In the genomic region with DNA sequence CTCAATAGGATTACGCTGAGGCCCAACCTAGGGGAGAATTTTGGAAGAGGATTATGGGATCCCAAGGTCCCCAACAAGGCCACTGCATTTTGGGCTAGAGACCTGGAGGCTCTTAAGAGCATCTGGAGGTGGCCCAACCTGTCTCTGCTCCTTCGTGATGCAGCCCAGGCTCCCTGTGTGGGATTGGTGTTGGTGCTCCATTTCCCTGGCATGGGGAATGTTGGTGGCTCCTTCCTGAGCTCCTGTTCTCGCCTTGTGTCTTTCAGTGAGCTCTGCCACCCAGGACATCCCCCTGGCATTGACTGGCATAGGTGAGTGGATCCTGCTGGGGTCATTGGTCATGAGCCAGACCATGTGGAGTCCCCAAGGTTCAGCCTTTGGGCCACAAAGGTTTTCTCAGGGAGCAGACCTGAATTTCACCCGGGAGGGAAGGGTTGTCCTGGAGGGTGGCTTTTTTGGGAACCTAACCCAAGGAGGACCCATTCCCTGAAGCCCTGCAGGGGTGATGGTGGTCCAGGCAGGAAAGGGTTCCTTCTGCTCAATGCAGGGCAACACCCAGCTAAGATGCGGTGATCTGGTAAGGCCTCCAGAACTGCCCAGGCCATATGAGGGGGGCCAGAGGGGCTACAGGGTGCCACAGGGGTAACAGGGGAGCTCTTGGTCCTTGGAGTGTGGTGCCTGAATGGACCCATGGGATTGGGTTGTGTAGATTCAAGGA, we compare ENCODE assay signal across 14 cellular contexts.
DNase-seq lines count a peak whose midpoint lies in the region; ATAC-seq, FAIRE-seq and TF ChIP-seq lines count a peak whose summit lies in the region.
"Had no signal": no experiment of that assay in that cellular context is flagged by ENCODE, and none has a peak within 500 bp of the region (broad histone marks: within the 10 kb centered on the region; RNA-seq: fewer than 3 reads in every experiment).

No MANE protein-coding gene starts in this region.

- TF ChIP-seq EP300 in sigmoid colon (IDR thresholded peaks at IDR 0.05), result no peak
- TF ChIP-seq EP300 in suprapubic skin (IDR thresholded peaks at IDR 0.05), result no peak

- H3K9ac ChIP-seq in kidney (ENCODE audit: low read length in 2 of 2), result no peak overlapping the region
- H3K9ac ChIP-seq: BLaER1, GM23248 had no signal

- no peaks in the 10 kb centered on the region for H3K36me3 ChIP-seq in left ventricle myocardium inferior
- no peaks in the 10 kb centered on the region for H3K36me3 ChIP-seq in kidney (ENCODE audit: control insufficient read depth in 1 of 2, insufficient read depth in 2 of 2, low read length in 2 of 2)
- H3K36me3 ChIP-seq in sigmoid colon, result no peaks in the 10 kb centered on the region
- H3K36me3 ChIP-seq in suprapubic skin, result no peaks in the 10 kb centered on the region
- H3K36me3 ChIP-seq: BLaER1 had no signal

- H3K27me3 ChIP-seq in left ventricle myocardium inferior (ENCODE audit: low read depth) (no peaks in the 10 kb centered on the region), sigmoid colon (no peaks in the 10 kb centered on the region), suprapubic skin (no peaks in the 10 kb centered on the region)
- H3K27me3 ChIP-seq: BLaER1 had no signal

- no peak for TF ChIP-seq POLR2A in sigmoid colon (IDR thresholded peaks at IDR 0.05)
- TF ChIP-seq POLR2A in suprapubic skin (IDR thresholded peaks at IDR 0.05), result no peak

- H3K27ac ChIP-seq in left ventricle myocardium inferior (replicated peaks) (no peak overlapping the region), kidney (ENCODE audit: low read depth in 2 of 2, low read length in 2 of 2) (no peak overlapping the region), sigmoid colon (no peak overlapping the region), suprapubic skin (no peak overlapping the region)
- H3K27ac ChIP-seq: BLaER1, GM23248, HL-60 had no signal

- WGBS in sigmoid colon, 2 donors, result 74% methylated on average over 5 of the region's 5 CpGs
- 100% methylated on average over 2 of the region's 5 CpGs for WGBS in suprapubic skin

- DNase-seq in left ventricle myocardium superior (peak; percentile 2), left ventricle myocardium inferior (no peak), kidney (peak; percentile 16), sigmoid colon (peak; percentile 30), suprapubic skin (ENCODE audit: low spot score in 2 of 2) (no peak), Ammon's horn (ENCODE audit: low spot score) (no peak)
- DNase-seq: CD4-positive, alpha-beta T cell; DMS79; GM23248; H7 had no signal

- no peak for ATAC-seq in left ventricle myocardium superior
- ATAC-seq: GM12878 had no signal

- intact Hi-C loops in left ventricle myocardium superior (cut with micrococcal nuclease) (no loop called here), left ventricle myocardium inferior (cut with micrococcal nuclease) (no loop called here), kidney (cut with DNase I) (no loop called here), sigmoid colon (cut with DNase I) (no loop called here)

- H3K4me3 ChIP-seq in left ventricle myocardium inferior (no peak overlapping the region), kidney (ENCODE audit: low read length in 2 of 2) (no peak overlapping the region), sigmoid colon (no peak overlapping the region), suprapubic skin (no peak overlapping the region)
- H3K4me3 ChIP-seq: BLaER1, GM12878, GM23248 had no signal

- FAIRE-seq in kidney (lab: Jason Lieb, UNC), result no peak
- FAIRE-seq: GM12878, GM18507 had no signal

- TF ChIP-seq CTCF in left ventricle myocardium inferior (IDR thresholded peaks at IDR 0.05; ENCODE audit: borderline replicate concordance) (no peak), kidney (IDR thresholded peaks at IDR 0.05; ENCODE audit: borderline replicate concordance, extremely low read depth, insufficient read depth) (no peak), sigmoid colon (IDR thresholded peaks at IDR 0.05) (no peak), suprapubic skin (IDR thresholded peaks at IDR 0.05) (no peak)

- H3K4me1 ChIP-seq in left ventricle myocardium inferior (no peaks in the 10 kb centered on the region), kidney (ENCODE audit: control insufficient read depth in 1 of 2, insufficient read depth in 1 of 2, low read depth in 1 of 2, low read length in 2 of 2) (no peaks in the 10 kb centered on the region), sigmoid colon (no peaks in the 10 kb centered on the region), suprapubic skin (no peaks in the 10 kb centered on the region)
- H3K4me1 ChIP-seq: BLaER1 had no signal

- H3K9me3 ChIP-seq in left ventricle myocardium inferior (replicated peaks) (peaks cover 21% of the 10 kb centered on the region), kidney (ENCODE audit: control insufficient read depth in 1 of 2, low read length in 2 of 2) (peaks cover 0 to 4% of the 10 kb centered on the region in 2 donors), sigmoid colon (no peaks in the 10 kb centered on the region), suprapubic skin (peaks cover 29% of the 10 kb centered on the region)

Comparison
In these comparisons a context has a peak if more than half of its experiments do, and no peak if none do; other contexts are left out.
1. DNase-seq: peak in left ventricle myocardium superior (single experiment), kidney (single experiment) and sigmoid colon (single experiment); none in left ventricle myocardium inferior (single experiment), suprapubic skin (0 of 2) and Ammon's horn (single experiment).